Comparison of ENCODE assay signal across 1 cellular context in the genomic region with DNA sequence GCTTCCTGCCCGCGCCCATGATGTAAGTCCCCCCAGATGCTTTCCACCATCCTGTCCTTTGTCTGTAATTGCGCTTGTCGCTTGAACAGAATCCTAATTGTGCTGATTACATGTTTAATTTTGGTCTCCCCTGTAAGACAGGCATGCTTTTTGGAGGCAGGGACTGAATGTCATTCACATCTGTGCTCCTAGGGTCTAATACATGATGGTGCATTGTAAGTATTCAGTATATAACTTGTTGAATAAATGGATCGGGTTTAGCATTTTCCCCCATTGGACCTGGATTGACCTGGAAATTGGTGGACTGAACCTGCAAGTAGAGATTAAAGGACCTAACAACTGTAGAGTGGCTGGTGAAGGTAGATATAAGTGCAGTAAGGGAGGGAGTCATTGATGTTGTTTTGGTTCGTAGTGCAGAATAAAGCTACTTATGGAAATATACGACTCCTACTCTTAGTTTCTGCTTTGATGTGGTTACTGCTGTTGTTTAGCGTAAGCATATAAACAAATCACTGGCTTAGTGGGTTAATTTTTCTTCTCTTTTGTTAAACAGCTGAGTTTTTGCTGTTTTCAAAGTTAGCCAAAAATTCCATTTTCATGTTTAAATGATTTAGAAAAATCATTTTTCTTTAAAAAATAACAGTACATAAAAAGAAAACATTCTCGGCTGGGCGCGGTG.
A peak's percentile ranks its signal among the peaks of the same experiment; 100 is the strongest.
TF ChIP-seq lines count a peak whose summit lies in the region.

No MANE protein-coding gene starts in this region.

TF ChIP-seq in HEK293, 187 proteins besides CTCF, POLR2A, EP300 and RAD21 (continued from another document):
- TF ChIP-seq, protein P1, sequence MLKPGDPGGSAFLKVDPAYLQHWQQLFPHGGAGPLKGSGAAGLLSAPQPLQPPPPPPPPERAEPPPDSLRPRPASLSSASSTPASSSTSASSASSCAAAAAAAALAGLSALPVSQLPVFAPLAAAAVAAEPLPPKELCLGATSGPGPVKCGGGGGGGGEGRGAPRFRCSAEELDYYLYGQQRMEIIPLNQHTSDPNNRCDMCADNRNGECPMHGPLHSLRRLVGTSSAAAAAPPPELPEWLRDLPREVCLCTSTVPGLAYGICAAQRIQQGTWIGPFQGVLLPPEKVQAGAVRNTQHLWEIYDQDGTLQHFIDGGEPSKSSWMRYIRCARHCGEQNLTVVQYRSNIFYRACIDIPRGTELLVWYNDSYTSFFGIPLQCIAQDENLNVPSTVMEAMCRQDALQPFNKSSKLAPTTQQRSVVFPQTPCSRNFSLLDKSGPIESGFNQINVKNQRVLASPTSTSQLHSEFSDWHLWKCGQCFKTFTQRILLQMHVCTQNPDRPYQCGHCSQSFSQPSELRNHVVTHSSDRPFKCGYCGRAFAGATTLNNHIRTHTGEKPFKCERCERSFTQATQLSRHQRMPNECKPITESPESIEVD (tag by site-specific recombination; IDR thresholded peaks at IDR 0.05): peak; percentile 65
- TF ChIP-seq, protein P2, sequence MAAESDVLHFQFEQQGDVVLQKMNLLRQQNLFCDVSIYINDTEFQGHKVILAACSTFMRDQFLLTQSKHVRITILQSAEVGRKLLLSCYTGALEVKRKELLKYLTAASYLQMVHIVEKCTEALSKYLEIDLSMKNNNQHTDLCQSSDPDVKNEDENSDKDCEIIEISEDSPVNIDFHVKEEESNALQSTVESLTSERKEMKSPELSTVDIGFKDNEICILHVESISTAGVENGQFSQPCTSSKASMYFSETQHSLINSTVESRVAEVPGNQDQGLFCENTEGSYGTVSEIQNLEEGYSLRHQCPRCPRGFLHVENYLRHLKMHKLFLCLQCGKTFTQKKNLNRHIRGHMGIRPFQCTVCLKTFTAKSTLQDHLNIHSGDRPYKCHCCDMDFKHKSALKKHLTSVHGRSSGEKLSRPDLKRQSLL (tag by site-specific recombination; IDR thresholded peaks at IDR 0.05): no peak
- TF ChIP-seq ZNF274 (IDR thresholded peaks at IDR 0.05; ENCODE audit: low read length) (no peak), ZNF274 (tag by site-specific recombination; IDR thresholded peaks at IDR 0.05; ENCODE audit: borderline replicate concordance) (no peak), ZNF311 (tag by site-specific recombination; IDR thresholded peaks at IDR 0.05; ENCODE audit: borderline replicate concordance) (no peak), ZSCAN30 (tag by site-specific recombination; IDR thresholded peaks at IDR 0.05) (no peak), SP7 (tag by site-specific recombination; IDR thresholded peaks at IDR 0.05) (peak; percentile 40; the same call in 1 of the 2 replicates), ZNF561 (tag by site-specific recombination; IDR thresholded peaks at IDR 0.05; ENCODE audit: borderline replicate concordance) (no peak)
